Comparison of ENCODE assay signal across 20 cellular contexts in the genomic region with DNA sequence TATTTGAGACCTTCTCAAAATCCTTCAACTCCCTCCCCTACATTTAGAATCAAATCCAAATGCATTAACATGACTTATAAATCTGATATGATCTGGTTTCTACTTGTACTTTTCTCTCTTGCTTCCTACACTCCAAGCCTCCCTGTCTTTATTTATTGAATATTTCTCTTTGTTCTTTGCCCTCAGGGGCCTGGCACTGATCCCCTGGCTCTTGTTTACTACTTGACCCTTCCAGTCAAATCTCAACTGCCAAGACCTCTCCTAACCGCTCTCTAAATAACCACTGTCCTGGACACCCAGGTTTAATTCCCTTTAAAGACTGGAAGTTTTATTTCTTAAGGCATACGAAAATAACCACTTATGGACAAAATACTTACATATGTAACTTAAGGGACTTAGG.
"Had no signal": no experiment of that assay in that cellular context is flagged by ENCODE, and none has a peak within 500 bp of the region (broad histone marks: within the 10 kb centered on the region; RNA-seq: fewer than 3 reads in every experiment).

No MANE protein-coding gene starts in this region.

- H3K9me3 Mint-ChIP-seq: mesothelial cell of epicardium had no signal

- H3K4me3 ChIP-seq: coronary artery, dorsolateral prefrontal cortex, esophagus muscularis mucosa, gastroesophageal sphincter, heart right ventricle, left lung, lower lobe of right lung, mucosa of descending colon had no signal

- H3K9me3 ChIP-seq: esophagus muscularis mucosa, gastroesophageal sphincter, left lung, lower lobe of right lung, mucosa of descending colon had no signal

- H3K4me3 Mint-ChIP-seq: mesothelial cell of epicardium, naive B cell had no signal

- DNase-seq: dermis blood vessel endothelial cell; dorsolateral prefrontal cortex; effector CD4-positive, alpha-beta T cell; effector memory CD4-positive, alpha-beta T cell; foreskin keratinocyte; glutamatergic neuron; head of caudate nucleus; heart right ventricle; hippocampal formation; left cardiac atrium; left lung; left ventricle myocardium superior; lower lobe of right lung; mesenchymal stem cell; mucosa of descending colon; naive B cell had no signal

- H3K27me3 Mint-ChIP-seq: naive B cell had no signal

- H3K27ac Mint-ChIP-seq: mesothelial cell of epicardium, naive B cell had no signal

- H3K4me1 Mint-ChIP-seq: naive B cell had no signal

- H3K36me3 Mint-ChIP-seq: mesothelial cell of epicardium, naive B cell had no signal

- ATAC-seq: foreskin keratinocyte, gastroesophageal sphincter, heart right ventricle, left cardiac atrium, left lung, left ventricle myocardium superior, lower lobe of right lung, mucosa of descending colon had no signal

- H3K27ac ChIP-seq: coronary artery, dorsolateral prefrontal cortex, esophagus muscularis mucosa, foreskin keratinocyte, gastroesophageal sphincter, heart right ventricle, left lung, lower lobe of right lung had no signal
